ENCODE assay signal across 14 cellular contexts in the genomic region with DNA sequence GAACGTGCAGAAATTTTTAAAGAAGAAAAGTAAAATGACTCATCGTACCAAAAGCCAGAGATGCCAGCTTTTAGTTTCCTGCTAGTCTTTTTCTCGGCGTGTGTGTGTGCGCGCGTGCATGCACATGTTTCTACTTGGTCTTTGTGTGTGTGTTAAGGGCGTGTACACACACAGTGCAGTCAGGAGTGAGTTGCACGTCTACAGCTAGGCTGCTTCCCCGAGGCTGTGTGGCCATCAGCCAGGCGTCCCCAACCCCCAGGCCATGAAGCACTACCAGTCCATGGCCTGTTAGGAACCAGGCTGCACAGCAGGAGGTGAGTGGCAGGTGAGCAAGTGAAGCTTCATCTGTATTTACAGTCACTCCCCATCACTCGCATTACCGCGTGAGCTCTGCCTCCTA. TPM values are rescaled to one million over a fixed set of nuclear protein-coding genes. Genes with fewer than 3 reads are reported as not detected.
A peak's percentile ranks its signal among the peaks of the same experiment; 100 is the strongest.
DNase-seq lines count a peak whose midpoint lies in the region; ATAC-seq and TF ChIP-seq lines count a peak whose summit lies in the region.
"Had no signal": no experiment of that assay in that cellular context is flagged by ENCODE, and none has a peak within 500 bp of the region (broad histone marks: within the 10 kb centered on the region; RNA-seq: fewer than 3 reads in every experiment).

No MANE protein-coding gene starts in this region.

- H3K27ac Mint-ChIP-seq in CD14-positive monocyte, result peak overlapping the region; percentile 90 to 99 (median 98)
- no peak overlapping the region for H3K27ac Mint-ChIP-seq in CD8-positive, alpha-beta T cell
- H3K27ac Mint-ChIP-seq in activated T-helper 17 cell treated with anti-CD3 and anti-CD28 coated beads, Interleukin-2, amount 50 U/mL, for 72 hours, result peak overlapping the region; percentile 31
- H3K27ac Mint-ChIP-seq in naive B cell, result peak overlapping the region in 4 of 6 donors; percentile 8 to 44 (median 26)
- H3K27ac Mint-ChIP-seq in Calu3 (ENCODE audit: unreplicated experiment), result no peak overlapping the region

- H3K9me3 Mint-ChIP-seq in CD14-positive monocyte, result peaks cover 24 to 34% (median 32%) of the 10 kb centered on the region in 7 donors
- H3K9me3 Mint-ChIP-seq in CD8-positive, alpha-beta T cell, result peaks cover 8% of the 10 kb centered on the region
- H3K9me3 Mint-ChIP-seq in activated T-helper 17 cell treated with anti-CD3 and anti-CD28 coated beads, Interleukin-2, amount 50 U/mL, for 72 hours, result peaks cover 8% of the 10 kb centered on the region
- peaks cover 19 to 50% (median 40%) of the 10 kb centered on the region in 7 donors for H3K9me3 Mint-ChIP-seq in naive B cell
- H3K9me3 Mint-ChIP-seq in Calu3 (ENCODE audit: low read depth, unreplicated experiment), result peaks cover 17% of the 10 kb centered on the region

- peaks cover 5% of the 10 kb centered on the region for H3K4me1 ChIP-seq in CD8-positive, alpha-beta T cell (ENCODE audit: insufficient read depth, low read length)

- no peak for DNase-seq in CD14-positive monocyte (ENCODE audit: low spot score)
- no peak for DNase-seq in CD8-positive, alpha-beta T cell
- no peak for DNase-seq in naive B cell
- DNase-seq in SK-N-DZ (ENCODE audit: low spot score), result no peak
- DNase-seq in Calu3, result no peak
- DNase-seq in NCI-H510A treated with DMSO at 0.1 percent for 48 hours (lab: John Stamatoyannopoulos, UW), result no peak
- DNase-seq: CD4-positive, alpha-beta memory T cell; erythroblast; NCI-H526; stimulated activated naive CD4-positive, alpha-beta T cell had no signal

- intact Hi-C loops in CD14-positive monocyte (cut with micrococcal nuclease), result loop anchor here (5.0 kb wide), 2 partner anchors 34 to 46 kb away; partner anchors contain the start of gene KCNQ1 (in 1 of the 2)
- intact Hi-C loops in CD8-positive, alpha-beta T cell (cut with DNase I, micrococcal nuclease), result no loop called here
- intact Hi-C loops in Calu3 (cut with micrococcal nuclease; ENCODE audit: unreplicated experiment), result no loop called here

- CTCF ChIA-PET in CD8-positive, alpha-beta T cell (lab: Charles Lee), result interaction anchor here (0.6 to 1.0 kb wide), 2 partner anchors 23 to 272 kb away, joined by 3 read pairs; no protein-coding TSS in a partner anchor
- CTCF ChIA-PET in Calu3 (lab: Charles Lee), result no interaction called here

- no peak overlapping the region for H3K27ac ChIP-seq in CD8-positive, alpha-beta T cell (ENCODE audit: low read depth, low read length)

- H3K36me3 Mint-ChIP-seq in CD14-positive monocyte (peaks cover 55 to 66% of the 10 kb centered on the region in 2 donors), naive B cell (peaks cover 42 to 63% of the 10 kb centered on the region in 2 donors), Calu3 (ENCODE audit: insufficient read depth, unreplicated experiment) (no peaks in the 10 kb centered on the region)
- peaks cover 60% of the 10 kb centered on the region for H3K36me3 Mint-ChIP-seq in CD8-positive, alpha-beta T cell
- peaks cover 15% of the 10 kb centered on the region for H3K36me3 Mint-ChIP-seq in activated T-helper 17 cell treated with anti-CD3 and anti-CD28 coated beads, Interleukin-2, amount 50 U/mL, for 72 hours (ENCODE audit: low read depth)

- H3K4me3 Mint-ChIP-seq in CD14-positive monocyte (peak overlapping the region; percentile 66 to 80), naive B cell (peak overlapping the region in 7 of 8 donors; percentile 6 to 84 (median 66)), Calu3 (ENCODE audit: low read depth, unreplicated experiment) (no peak overlapping the region)
- peak overlapping the region; percentile 51 for H3K4me3 Mint-ChIP-seq in CD8-positive, alpha-beta T cell
- H3K4me3 Mint-ChIP-seq in activated T-helper 17 cell treated with anti-CD3 and anti-CD28 coated beads, Interleukin-2, amount 50 U/mL, for 72 hours, result peak overlapping the region; percentile 54

- H3K27me3 ChIP-seq in CD8-positive, alpha-beta T cell (ENCODE audit: insufficient read depth, low read length), result no peaks in the 10 kb centered on the region
- H3K27me3 ChIP-seq: heart left ventricle had no signal

- H3K4me3 ChIP-seq in CD8-positive, alpha-beta T cell (ENCODE audit: low read depth, low read length), result no peak overlapping the region
- H3K4me3 ChIP-seq: heart left ventricle had no signal

- H3K27me3 Mint-ChIP-seq in CD14-positive monocyte (ENCODE audit: low read depth in 3 of 3) (peaks cover 0 to 6% (median 5%) of the 10 kb centered on the region in 3 donors), naive B cell (peaks cover 0 to 16% (median 0%) of the 10 kb centered on the region in 3 donors), Calu3 (ENCODE audit: unreplicated experiment) (peaks cover 40% of the 10 kb centered on the region)
- H3K27me3 Mint-ChIP-seq in CD8-positive, alpha-beta T cell (ENCODE audit: low read depth), result no peaks in the 10 kb centered on the region
- no peaks in the 10 kb centered on the region for H3K27me3 Mint-ChIP-seq in activated T-helper 17 cell treated with anti-CD3 and anti-CD28 coated beads, Interleukin-2, amount 50 U/mL, for 72 hours
- H3K27me3 Mint-ChIP-seq: CD4-positive, alpha-beta memory T cell had no signal

- no peaks in the 10 kb centered on the region for H3K9me3 ChIP-seq in CD8-positive, alpha-beta T cell (ENCODE audit: low read length)

- no TSS peak for BruUV-seq in Calu3 (replicated peaks; lab: Mats Ljungman, UMichigan)

- peak; percentile 52 for ATAC-seq in CD8-positive, alpha-beta T cell
- ATAC-seq in activated T-helper 17 cell treated with anti-CD3 and anti-CD28 coated beads, Interleukin-2, amount 50 U/mL, for 72 hours (replicated peaks), result peak; percentile 71
- ATAC-seq in naive B cell (ENCODE audit: low read depth in 2 of 2), result no peak
- ATAC-seq: Panc1 had no signal

- TF ChIP-seq CTCF in CD14-positive monocyte (IDR thresholded peaks at IDR 0.05) (no peak), Calu3 (IDR thresholded peaks at IDR 0.05; ENCODE audit: unreplicated experiment) (no peak)
- no peak for TF ChIP-seq CTCF in CD8-positive, alpha-beta T cell (IDR thresholded peaks at IDR 0.05)

- POLR2A ChIA-PET in CD8-positive, alpha-beta T cell (lab: Charles Lee), result interaction anchor here (0.9 kb wide), 1 partner anchor 55 kb away, joined by 3 read pairs; no protein-coding TSS in a partner anchor

- peaks cover 54% of the 10 kb centered on the region for H3K4me1 Mint-ChIP-seq in CD14-positive monocyte
- H3K4me1 Mint-ChIP-seq in CD8-positive, alpha-beta T cell (ENCODE audit: low read depth), result peaks cover 23% of the 10 kb centered on the region
- H3K4me1 Mint-ChIP-seq in activated T-helper 17 cell treated with anti-CD3 and anti-CD28 coated beads, Interleukin-2, amount 50 U/mL, for 72 hours, result peaks cover 13% of the 10 kb centered on the region
- H3K4me1 Mint-ChIP-seq in naive B cell, result peaks cover 18 to 40% (median 26%) of the 10 kb centered on the region in 3 donors
- H3K4me1 Mint-ChIP-seq in Calu3 (ENCODE audit: low read depth, unreplicated experiment), result no peaks in the 10 kb centered on the region

- no peaks in the 10 kb centered on the region for H3K36me3 ChIP-seq in CD8-positive, alpha-beta T cell (ENCODE audit: insufficient read depth, low read length)
- H3K36me3 ChIP-seq: heart left ventricle had no signal

RNA-seq across cellular contexts. Expression of gene KCNQ1, which starts 36.4 kb away (rescaled TPM):
- polyA plus RNA-seq in CD14-positive monocyte, result 10 to 100 TPM; 14.9 to 21.6 TPM
- total RNA-seq in CD8-positive, alpha-beta T cell, result 10 to 100 TPM; 24.9 to 25.7 TPM
- total RNA-seq in activated T-helper 17 cell treated with anti-CD3 and anti-CD28 coated beads, Interleukin-2, amount 50 U/mL, for 72 hours, result 1 to 10 TPM; 7.0 to 9.7 TPM
- 10 to 100 TPM in 3 of 6 donors, 1 to 10 TPM in 3; 9.3 to 22.6 (median 10.3) TPM for polyA plus RNA-seq in naive B cell (ENCODE audit: low read depth in 6 of 6)
- polyA plus RNA-seq in SK-N-DZ (2014; cell fraction: cytosol; rRNA removed), result not detected in 2 replicates
- not detected in 2 replicates for polyA plus RNA-seq in SK-N-DZ (2014; cell fraction: nucleus; rRNA removed)
- 7.4 and 9.2 TPM in 2 replicates for total RNA-seq in Calu3 (2022)
- total RNA-seq: HT1080 had no signal

RNA-seq across cellular contexts. Expression of gene TRPM5, which starts 36.9 kb away (rescaled TPM):
- not detected for polyA plus RNA-seq in CD14-positive monocyte
- total RNA-seq in CD8-positive, alpha-beta T cell, result under 1 TPM; 0.60 to 0.64 TPM
- not detected for total RNA-seq in activated T-helper 17 cell treated with anti-CD3 and anti-CD28 coated beads, Interleukin-2, amount 50 U/mL, for 72 hours
- not detected for polyA plus RNA-seq in naive B cell (ENCODE audit: low read depth in 6 of 6)
- 0.26 and 0.38 TPM in 2 replicates for polyA plus RNA-seq in SK-N-DZ (2014; cell fraction: cytosol; rRNA removed)
- 2.9 and 3.9 TPM in 2 replicates for polyA plus RNA-seq in SK-N-DZ (2014; cell fraction: nucleus; rRNA removed)
- not detected in 2 replicates for total RNA-seq in Calu3 (2022)
- total RNA-seq: heart left ventricle had no signal
- polyA plus RNA-seq: CD4-positive, alpha-beta memory T cell; heart left ventricle had no signal

Comparison
In these comparisons a context has a peak if more than half of its experiments do, and no peak if none do; other contexts are left out.
1. H3K27ac Mint-ChIP-seq: peak in CD14-positive monocyte (7 of 7), activated T-helper 17 cell treated with anti-CD3 and anti-CD28 coated beads, Interleukin-2, amount 50 U/mL, for 72 hours (single experiment) and naive B cell (4 of 6); none in CD8-positive, alpha-beta T cell (single experiment) and Calu3 (single experiment).
2. ATAC-seq: peak in CD8-positive, alpha-beta T cell (single experiment) and activated T-helper 17 cell treated with anti-CD3 and anti-CD28 coated beads, Interleukin-2, amount 50 U/mL, for 72 hours (single experiment); none in naive B cell (0 of 2).
3. intact Hi-C loops: an anchor here in CD14-positive monocyte (5.0 kb wide); none called in CD8-positive, alpha-beta T cell and Calu3.